In genomic region chr2:47035615-47036488, GRCh38 we compare ENCODE assay signal across 10 cellular contexts.
A peak's percentile ranks its signal among the peaks of the same experiment; 100 is the strongest.
DNase-seq lines count a peak whose midpoint lies in the region; ATAC-seq and TF ChIP-seq lines count a peak whose summit lies in the region.
"Had no signal": no experiment of that assay in that cellular context is flagged by ENCODE, and none has a peak within 500 bp of the region (broad histone marks: within the 10 kb centered on the region; RNA-seq: fewer than 3 reads in every experiment).

No MANE protein-coding gene starts in this region.

- H3K4me1 ChIP-seq in Loucy (ENCODE audit: insufficient read depth, low read length, poor library complexity, severe bottlenecking) (peaks cover 15% of the 10 kb centered on the region), duodenal mucosa (ENCODE audit: control insufficient read depth in 1 of 2, insufficient read depth in 2 of 2, low read length in 2 of 2) (peaks cover 43 to 62% of the 10 kb centered on the region in 2 donors)

- H3K27ac ChIP-seq in CD4-positive, alpha-beta T cell (ENCODE audit: low read depth, low read length), result no peak overlapping the region
- peak overlapping the region; percentile 79 for H3K27ac ChIP-seq in duodenal mucosa (ENCODE audit: low read depth, low read length)

- no peaks in the 10 kb centered on the region for H3K79me2 ChIP-seq in Loucy (ENCODE audit: insufficient read depth, low read length)

- H3K4me3 ChIP-seq in Loucy (ENCODE audit: low read length, poor library complexity, severe bottlenecking) (no peak overlapping the region), duodenal mucosa (ENCODE audit: low read depth in 1 of 2, low read length in 2 of 2) (no peak overlapping the region)
- H3K4me3 ChIP-seq: K562 had no signal

- no peaks in the 10 kb centered on the region for H3K9me3 ChIP-seq in CD4-positive, alpha-beta T cell (ENCODE audit: control insufficient read depth, low read length)
- no peaks in the 10 kb centered on the region for H3K9me3 ChIP-seq in Loucy (ENCODE audit: insufficient read depth, low read depth, low read length)
- H3K9me3 ChIP-seq in duodenal mucosa (ENCODE audit: control insufficient read depth in 1 of 2, low read length in 2 of 2), result no peaks in the 10 kb centered on the region

- H3K4me2 ChIP-seq in Loucy (ENCODE audit: low read depth, low read length, poor library complexity, severe bottlenecking), result peak overlapping the region; percentile 7

- H3K9me3 Mint-ChIP-seq in CD4-positive, alpha-beta T cell, result no peaks in the 10 kb centered on the region
- no peaks in the 10 kb centered on the region for H3K9me3 Mint-ChIP-seq in osteocyte (ENCODE audit: unreplicated experiment)

- no peak overlapping the region for H3K4me3 Mint-ChIP-seq in CD4-positive, alpha-beta T cell
- no peak overlapping the region for H3K4me3 Mint-ChIP-seq in osteocyte (ENCODE audit: unreplicated experiment)

- peaks cover 9% of the 10 kb centered on the region for H3K4me1 Mint-ChIP-seq in CD4-positive, alpha-beta T cell (ENCODE audit: low read depth)
- H3K4me1 Mint-ChIP-seq in osteocyte (ENCODE audit: unreplicated experiment), result peaks cover 53% of the 10 kb centered on the region

- intact Hi-C loops in CD4-positive, alpha-beta T cell (cut with DNase I, micrococcal nuclease), result no loop called here

- CTCF ChIA-PET in CD4-positive, alpha-beta T cell (lab: Charles Lee), result no interaction called here

- POLR2A ChIA-PET in CD4-positive, alpha-beta T cell (lab: Charles Lee), result interaction anchor here (1.0 kb wide), 1 partner anchor 137 kb away, joined by 3 read pairs; no protein-coding TSS in a partner anchor

- H3K36me3 ChIP-seq in Loucy (ENCODE audit: insufficient read depth, low read length) (peaks cover 6% of the 10 kb centered on the region; the same call in 1 of the 2 replicates), duodenal mucosa (ENCODE audit: control insufficient read depth in 1 of 2, insufficient read depth in 2 of 2, low read length in 2 of 2) (peaks cover 30 to 55% of the 10 kb centered on the region in 2 donors)

- H4K20me1 ChIP-seq in Loucy (ENCODE audit: insufficient read depth, low read length, poor library complexity, severe bottlenecking), result no peaks in the 10 kb centered on the region

- H3F3A ChIP-seq in Loucy (ENCODE audit: low read depth), result no peaks in the 10 kb centered on the region

- peaks cover 69% of the 10 kb centered on the region for H3K36me3 Mint-ChIP-seq in CD4-positive, alpha-beta T cell (ENCODE audit: low read depth)
- H3K36me3 Mint-ChIP-seq in osteocyte (ENCODE audit: unreplicated experiment), result peaks cover 10% of the 10 kb centered on the region

- no peaks in the 10 kb centered on the region for H3K9me2 ChIP-seq in Loucy (replicated peaks; ENCODE audit: low read depth, low read length)

- no peaks in the 10 kb centered on the region for H3K27me3 ChIP-seq in CD4-positive, alpha-beta T cell (ENCODE audit: control insufficient read depth, insufficient read depth, low read length)
- H3K27me3 ChIP-seq in Loucy (ENCODE audit: insufficient read depth, low read length, poor library complexity, severe bottlenecking), result no peaks in the 10 kb centered on the region
- no peaks in the 10 kb centered on the region for H3K27me3 ChIP-seq in duodenal mucosa (ENCODE audit: control insufficient read depth in 1 of 2, insufficient read depth in 2 of 2, low read length in 2 of 2)

- no peak for ATAC-seq in CD4-positive, alpha-beta T cell (ENCODE audit: poor library complexity)
- no peak for ATAC-seq in HG02642 (IDR thresholded peaks at IDR 0.05; ENCODE audit: poor library complexity, unreplicated experiment)
- ATAC-seq: K562 had no signal

- no peak overlapping the region for H2AFZ ChIP-seq in Loucy (ENCODE audit: low read length)

- H3K27me3 Mint-ChIP-seq in CD4-positive, alpha-beta T cell, result no peaks in the 10 kb centered on the region
- H3K27me3 Mint-ChIP-seq in osteocyte (ENCODE audit: unreplicated experiment), result no peaks in the 10 kb centered on the region

- DNase-seq in CD4-positive, alpha-beta T cell, result no peak
- DNase-seq in osteocyte (ENCODE audit: extremely low spot score, unreplicated experiment), result no peak
- DNase-seq in NCI-H128 (lab: John Stamatoyannopoulos, UW; ENCODE audit: unreplicated experiment), result no peak
- no peak for DNase-seq in NCI-H1105 (lab: John Stamatoyannopoulos, UW)
- DNase-seq in stimulated activated CD4-positive, alpha-beta T cell treated with anti-CD3 and anti-CD28 coated beads, Interleukin-4, amount 100 ng/mL, for 4 hours, result no peak
- DNase-seq: T1000 had no signal

- H3K9ac ChIP-seq in Loucy (ENCODE audit: low read depth, low read length, poor library complexity, severe bottlenecking) (no peak overlapping the region), duodenal mucosa (ENCODE audit: low read depth in 1 of 2, low read length in 2 of 2) (no peak overlapping the region)

- TF ChIP-seq CTCF in CD4-positive, alpha-beta T cell (IDR thresholded peaks at IDR 0.05), result no peak
- no peak for TF ChIP-seq CTCF in Loucy (conservative IDR thresholded peaks at IDR 0.05; ENCODE audit: low read length)
- TF ChIP-seq CTCF in osteocyte (IDR thresholded peaks at IDR 0.05), result no peak

- H3K27ac Mint-ChIP-seq in CD4-positive, alpha-beta T cell, result peak overlapping the region; percentile 43
- H3K27ac Mint-ChIP-seq in osteocyte (ENCODE audit: unreplicated experiment), result peak overlapping the region; percentile 99
